In genomic region chr7:22837308-22837707, GRCh38 we compare ENCODE assay signal across 24 cellular contexts. TPM values are rescaled to one million over a fixed set of nuclear protein-coding genes. Genes with fewer than 3 reads are reported as not detected.
A peak's percentile ranks its signal among the peaks of the same experiment; 100 is the strongest.
DNase-seq lines count a peak whose midpoint lies in the region; ATAC-seq and TF ChIP-seq lines count a peak whose summit lies in the region.
"Had no signal": no experiment of that assay in that cellular context is flagged by ENCODE, and none has a peak within 500 bp of the region (broad histone marks: within the 10 kb centered on the region; RNA-seq: fewer than 3 reads in every experiment).

No MANE protein-coding gene starts in this region.

- WGBS in hepatocyte (ENCODE audit: low lambda C conversion rate, missing lambda C conversion rate) = 93% methylated on average over 6 of the region's 6 CpGs

- H3K4me1 Mint-ChIP-seq in WTC11 (peaks cover 27% of the 10 kb centered on the region), glutamatergic neuron (ENCODE audit: low read depth, unreplicated experiment) (peaks cover 24% of the 10 kb centered on the region), neural progenitor cell (peaks cover 23% of the 10 kb centered on the region)
- no peaks in the 10 kb centered on the region for H3K4me1 Mint-ChIP-seq in effector memory CD8-positive, alpha-beta T cell (ENCODE audit: low read depth in 2 of 2)
- H3K4me1 Mint-ChIP-seq: CD14-positive monocyte; CD8-positive, alpha-beta memory T cell had no signal

- H3K27ac ChIP-seq in neural progenitor cell (no peak overlapping the region), hepatocyte (no peak overlapping the region)
- H3K27ac ChIP-seq: A549; BLaER1 treated with 17β-estradiol and CSF1 and Interleukin-3, amounts not matched to agents 10 nM and 100 nM; GM23248 had no signal

- DNase-seq in H7 = peak; percentile 38
- no peak for DNase-seq in WTC11 (ENCODE audit: low spot score)
- DNase-seq in glutamatergic neuron = no peak
- no peak for DNase-seq in neural progenitor cell (ENCODE audit: low spot score)
- DNase-seq in hepatocyte (ENCODE audit: low spot score) = no peak
- DNase-seq in effector memory CD8-positive, alpha-beta T cell = no peak
- DNase-seq: 8988T; ACHN; AML-193; BE2C; CD4-positive, alpha-beta T cell; CD8-positive, alpha-beta memory T cell; DMS 273 treated with DMSO at 0.1 percent for 48 hours; DMS79; EL; GDM1; GM23248; HCEC 1CT had no signal

- H3K27me3 ChIP-seq in H7 (ENCODE audit: control insufficient read depth, insufficient read depth, low read length) = no peaks in the 10 kb centered on the region
- no peaks in the 10 kb centered on the region for H3K27me3 ChIP-seq in neural progenitor cell
- no peaks in the 10 kb centered on the region for H3K27me3 ChIP-seq in hepatocyte
- H3K27me3 ChIP-seq: BLaER1 treated with 17β-estradiol and CSF1 and Interleukin-3, amounts not matched to agents 10 nM and 100 nM had no signal

- no peaks in the 10 kb centered on the region for H3F3A ChIP-seq in neural progenitor cell (ENCODE audit: low read depth)

- no peaks in the 10 kb centered on the region for H3K9me2 ChIP-seq in hepatocyte (replicated peaks; ENCODE audit: insufficient read depth)

- peak overlapping the region; percentile 75 for H2AFZ ChIP-seq in neural progenitor cell (replicated peaks)
- H2AFZ ChIP-seq in hepatocyte = no peak overlapping the region
- H2AFZ ChIP-seq: GM23248 had no signal

- H4K20me1 ChIP-seq in neural progenitor cell (ENCODE audit: low read depth) (no peaks in the 10 kb centered on the region), hepatocyte (ENCODE audit: insufficient read depth, poor library complexity, severe bottlenecking) (no peaks in the 10 kb centered on the region)
- H4K20me1 ChIP-seq: BLaER1 treated with 17β-estradiol and CSF1 and Interleukin-3, amounts not matched to agents 10 nM and 100 nM had no signal

- peak; percentile 58 for ATAC-seq in WTC11
- ATAC-seq in GM21717 (IDR thresholded peaks at IDR 0.05; ENCODE audit: unreplicated experiment) = no peak
- ATAC-seq in GM19351 (IDR thresholded peaks at IDR 0.05; ENCODE audit: unreplicated experiment) = no peak
- no peak for ATAC-seq in effector memory CD8-positive, alpha-beta T cell (replicated peaks)
- ATAC-seq: A549, GM12878 had no signal

- H3K4me3 Mint-ChIP-seq in WTC11 (no peak overlapping the region), glutamatergic neuron (ENCODE audit: unreplicated experiment) (peak overlapping the region; percentile 6), neural progenitor cell (no peak overlapping the region)
- no peak overlapping the region for H3K4me3 Mint-ChIP-seq in effector memory CD8-positive, alpha-beta T cell
- H3K4me3 Mint-ChIP-seq: CD14-positive monocyte; CD4-positive, alpha-beta T cell; CD8-positive, alpha-beta memory T cell had no signal

- H3K4me2 ChIP-seq in neural progenitor cell = no peak overlapping the region
- no peak overlapping the region for H3K4me2 ChIP-seq in hepatocyte
- H3K4me2 ChIP-seq: A549; BLaER1 treated with 17β-estradiol and CSF1 and Interleukin-3, amounts not matched to agents 10 nM and 100 nM had no signal

- CTCF ChIA-PET in WTC11 (lab: Charles Lee) = interaction anchor here (1.0 kb wide), 1 partner anchor 55 kb away, joined by 4 read pairs; no protein-coding TSS in a partner anchor

- H3K27me3 Mint-ChIP-seq in WTC11 (ENCODE audit: low read depth) (no peaks in the 10 kb centered on the region), glutamatergic neuron (ENCODE audit: unreplicated experiment) (peaks cover 3% of the 10 kb centered on the region), neural progenitor cell (ENCODE audit: insufficient read depth, low read depth) (peaks cover 5% of the 10 kb centered on the region)
- peaks cover 27% of the 10 kb centered on the region in 2 donors for H3K27me3 Mint-ChIP-seq in effector memory CD8-positive, alpha-beta T cell

- TF ChIP-seq CTCF in WTC11 (IDR thresholded peaks at IDR 0.05) (no peak), glutamatergic neuron (IDR thresholded peaks at IDR 0.05; ENCODE audit: partially characterized antibody, unreplicated experiment) (no peak), neural progenitor cell (IDR thresholded peaks at IDR 0.05) (no peak), hepatocyte (IDR thresholded peaks at IDR 0.05; ENCODE audit: poor library complexity) (no peak)

- H3K9ac ChIP-seq in neural progenitor cell = no peak overlapping the region
- H3K9ac ChIP-seq: BLaER1 treated with 17β-estradiol and CSF1 and Interleukin-3, amounts not matched to agents 10 nM and 100 nM; GM23248 had no signal

- no peak overlapping the region for H3K4me3 ChIP-seq in H7 (ENCODE audit: insufficient read depth, low read depth, low read length)
- H3K4me3 ChIP-seq in neural progenitor cell = no peak overlapping the region
- H3K4me3 ChIP-seq in hepatocyte = no peak overlapping the region
- H3K4me3 ChIP-seq: A549; BLaER1 treated with 17β-estradiol and CSF1 and Interleukin-3, amounts not matched to agents 10 nM and 100 nM; GM12878; GM23248 had no signal

- no peaks in the 10 kb centered on the region for H3K79me2 ChIP-seq in neural progenitor cell (ENCODE audit: low read depth)
- H3K79me2 ChIP-seq in hepatocyte = no peaks in the 10 kb centered on the region

- H3K36me3 ChIP-seq in H7 (replicated peaks; ENCODE audit: control insufficient read depth, insufficient read depth, low read length) = no peaks in the 10 kb centered on the region
- H3K36me3 ChIP-seq in neural progenitor cell = no peaks in the 10 kb centered on the region
- H3K36me3 ChIP-seq in hepatocyte (replicated peaks; ENCODE audit: insufficient read depth, low read depth) = no peaks in the 10 kb centered on the region
- H3K36me3 ChIP-seq: BE2C; BLaER1 treated with 17β-estradiol and CSF1 and Interleukin-3, amounts not matched to agents 10 nM and 100 nM had no signal

- no peaks in the 10 kb centered on the region for H3K9me3 ChIP-seq in neural progenitor cell (ENCODE audit: low read depth)
- no peaks in the 10 kb centered on the region for H3K9me3 ChIP-seq in hepatocyte (ENCODE audit: low read depth)
- H3K9me3 ChIP-seq: A549; BE2C; BLaER1 treated with 17β-estradiol and CSF1 and Interleukin-3, amounts not matched to agents 10 nM and 100 nM had no signal

- H3K4me1 ChIP-seq in neural progenitor cell = no peaks in the 10 kb centered on the region
- H3K4me1 ChIP-seq in hepatocyte (ENCODE audit: insufficient read depth) = no peaks in the 10 kb centered on the region
- H3K4me1 ChIP-seq: A549 had no signal

- H3K9me3 Mint-ChIP-seq in WTC11 (no peaks in the 10 kb centered on the region), glutamatergic neuron (ENCODE audit: unreplicated experiment) (no peaks in the 10 kb centered on the region), neural progenitor cell (no peaks in the 10 kb centered on the region)
- H3K9me3 Mint-ChIP-seq in effector memory CD8-positive, alpha-beta T cell = no peaks in the 10 kb centered on the region
- H3K9me3 Mint-ChIP-seq: CD4-positive, alpha-beta T cell; CD8-positive, alpha-beta memory T cell had no signal

- H3K27ac Mint-ChIP-seq in WTC11 = no peak overlapping the region
- H3K27ac Mint-ChIP-seq in glutamatergic neuron (ENCODE audit: unreplicated experiment) = peak overlapping the region; percentile 80
- H3K27ac Mint-ChIP-seq in neural progenitor cell = no peak overlapping the region
- no peak overlapping the region for H3K27ac Mint-ChIP-seq in effector memory CD8-positive, alpha-beta T cell
- H3K27ac Mint-ChIP-seq: CD14-positive monocyte; CD4-positive, alpha-beta T cell; CD8-positive, alpha-beta memory T cell had no signal

- POLR2A ChIA-PET in WTC11 (lab: Charles Lee) = no interaction called here

- H3K36me3 Mint-ChIP-seq in WTC11 (no peaks in the 10 kb centered on the region), glutamatergic neuron (ENCODE audit: unreplicated experiment) (no peaks in the 10 kb centered on the region), neural progenitor cell (no peaks in the 10 kb centered on the region)
- peaks cover 4% of the 10 kb centered on the region for H3K36me3 Mint-ChIP-seq in effector memory CD8-positive, alpha-beta T cell (ENCODE audit: insufficient read depth)
- H3K36me3 Mint-ChIP-seq: CD14-positive monocyte had no signal

TF ChIP-seq in WTC11, 78 proteins besides CTCF, POLR2A, EP300 and RAD21 (continues in another document):
- no peak for TF ChIP-seq RELA (CRISPR knock-in tag; IDR thresholded peaks at IDR 0.05; ENCODE audit: borderline replicate concordance)
- TF ChIP-seq CREB1 (CRISPR knock-in tag; IDR thresholded peaks at IDR 0.05) = no peak
- TF ChIP-seq CREM (CRISPR knock-in tag; IDR thresholded peaks at IDR 0.05) = no peak
- TF ChIP-seq NR3C1 (CRISPR knock-in tag; conservative IDR thresholded peaks at IDR 0.05; ENCODE audit: low read depth) = no peak
- TF ChIP-seq ZMAT4 (CRISPR knock-in tag; IDR thresholded peaks at IDR 0.05) = no peak
- TF ChIP-seq, protein P1, sequence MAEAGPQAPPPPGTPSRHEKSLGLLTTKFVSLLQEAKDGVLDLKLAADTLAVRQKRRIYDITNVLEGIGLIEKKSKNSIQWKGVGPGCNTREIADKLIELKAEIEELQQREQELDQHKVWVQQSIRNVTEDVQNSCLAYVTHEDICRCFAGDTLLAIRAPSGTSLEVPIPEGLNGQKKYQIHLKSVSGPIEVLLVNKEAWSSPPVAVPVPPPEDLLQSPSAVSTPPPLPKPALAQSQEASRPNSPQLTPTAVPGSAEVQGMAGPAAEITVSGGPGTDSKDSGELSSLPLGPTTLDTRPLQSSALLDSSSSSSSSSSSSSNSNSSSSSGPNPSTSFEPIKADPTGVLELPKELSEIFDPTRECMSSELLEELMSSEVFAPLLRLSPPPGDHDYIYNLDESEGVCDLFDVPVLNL (CRISPR knock-in tag; IDR thresholded peaks at IDR 0.05; ENCODE audit: borderline replicate concordance, low read depth) = no peak
- no peak for TF ChIP-seq ZNF219 (CRISPR knock-in tag; IDR thresholded peaks at IDR 0.05; ENCODE audit: borderline replicate concordance)
- no peak for TF ChIP-seq NFATC4 (CRISPR knock-in tag; IDR thresholded peaks at IDR 0.05)

RNA-seq across cellular contexts. Expression of gene TOMM7, which starts 14.7 kb away (rescaled TPM):
- total RNA-seq in H7 (2014; rRNA removed; shearing (Covaris generic)) = 437 and 485 TPM in 2 replicates
- total RNA-seq in WTC11 (2021) = 500 to 506 TPM (median 502 TPM) in 3 replicates
- total RNA-seq in glutamatergic neuron (ENCODE audit: unreplicated experiment) = 111 TPM
- 75.4 and 89.9 TPM in 2 replicates for total RNA-seq in neural progenitor cell (ENCODE audit: low replicate concordance)
- total RNA-seq in hepatocyte = 115 and 215 TPM in 2 replicates
- polyA plus RNA-seq in hepatocyte = 322 and 366 TPM in 2 replicates
